ENCODE assay signal across 36 cellular contexts in the genomic region with DNA sequence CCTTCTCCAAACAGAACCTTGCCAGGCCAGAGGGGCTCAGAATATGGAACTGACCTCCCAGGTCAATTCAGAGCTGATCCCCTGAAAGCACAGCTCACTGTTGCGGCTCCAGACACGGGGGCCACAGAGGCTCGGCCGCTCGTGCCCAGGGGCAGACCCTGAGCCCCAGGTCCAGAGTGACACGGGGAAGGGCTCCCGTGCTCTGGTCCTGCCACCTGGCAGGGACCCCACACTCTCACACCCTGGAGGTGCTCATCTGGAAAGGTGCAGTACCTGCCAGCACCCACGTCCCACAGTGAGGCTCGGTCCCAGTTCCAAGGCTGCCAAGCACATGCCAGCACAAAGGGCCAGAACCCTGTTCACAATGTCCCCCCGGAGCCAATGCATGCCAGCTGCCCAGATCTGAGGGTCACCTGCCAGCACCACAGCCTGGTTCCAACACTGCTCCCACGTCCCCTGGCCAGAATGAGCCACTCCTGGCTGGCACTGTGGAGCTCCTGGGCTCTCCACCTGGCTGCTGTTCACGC.
"Had no signal": no experiment of that assay in that cellular context is flagged by ENCODE, and none has a peak within 500 bp of the region (broad histone marks: within the 10 kb centered on the region; RNA-seq: fewer than 3 reads in every experiment).

No MANE protein-coding gene starts in this region.

- H3K4me3 ChIP-seq: adrenal gland, body of pancreas, breast epithelium had no signal

- H3K36me3 Mint-ChIP-seq: activated CD4-positive, alpha-beta memory T cell treated with anti-CD3 and anti-CD28 coated beads for 36 hours; activated naive CD4-positive, alpha-beta T cell treated with anti-CD3 and anti-CD28 coated beads, Interleukin-2, amount 50 U/mL, for 72 hours; activated naive CD8-positive, alpha-beta T cell treated with anti-CD3 and anti-CD28 coated beads for 36 hours had no signal

- FAIRE-seq: astrocyte, TTC549 had no signal

- H3K36me3 ChIP-seq: adrenal gland, brain microvascular endothelial cell, breast epithelium had no signal

- H3K27ac Mint-ChIP-seq: activated B cell treated with CpG ODN at 0.5 μM for 24 hours; activated CD4-positive, alpha-beta memory T cell treated with anti-CD3 and anti-CD28 coated beads for 36 hours; activated CD4-positive, alpha-beta T cell treated with anti-CD3 and anti-CD28 coated beads, Interleukin-2, amount 10 ng/mL, durations not matched to agents 24 days and 14 days; activated CD8-positive, alpha-beta T cell treated with anti-CD3 and anti-CD28 coated beads for 36 hours; activated naive CD4-positive, alpha-beta T cell treated with anti-CD3 and anti-CD28 coated beads for 36 hours; activated naive CD4-positive, alpha-beta T cell treated with anti-CD3 and anti-CD28 coated beads, Interleukin-2, amount 50 U/mL, for 72 hours; activated naive CD8-positive, alpha-beta T cell treated with anti-CD3 and anti-CD28 coated beads for 36 hours; activated T-cell treated with anti-CD3 and anti-CD28 coated beads, Interleukin-2, amount 50 U/mL, for 72 hours; activated T-helper 1 cell treated with anti-CD3 and anti-CD28 coated beads, Interleukin-12 subunit alpha, Interleukin-12 subunit beta, Interleukin-2, Interleukin-4 antibody, amounts not matched to agents 30 ng/mL and 10 ng/mL and 1 ng/mL, durations not matched to agents 14 hours and 24 hours and 36 hours; activated T-helper 17 cell treated with anti-CD3 and anti-CD28 coated beads, Interleukin-2, amount 50 U/mL, for 72 hours; T-helper 1 cell treated with Interleukin-12 subunit alpha and Interleukin-12 subunit beta and Interleukin-4 antibody, amounts not matched to agents 30 μg/mL and 1 μg/mL, for 36 hours; T-helper 2 cell treated with Interferon-gamma antibody and Interleukin-4, amounts not matched to agents 5 μg/mL and 100 μg/mL, for 36 hours had no signal

- DNase-seq: activated B cell treated with CpG ODN at 0.5 μM for 24 hours; activated CD4-positive, alpha-beta memory T cell treated with anti-CD3 and anti-CD28 coated beads for 36 hours; activated CD4-positive, alpha-beta T cell treated with anti-CD3 and anti-CD28 coated beads for 4 hours; activated CD4-positive, alpha-beta T cell treated with anti-CD3 and anti-CD28 coated beads, Interleukin-2, amount 10 ng/mL, durations not matched to agents 24 days and 14 days; activated CD4-positive, alpha-beta T cell treated with anti-CD3 and anti-CD28 coated beads, Interleukin-2, amount 50 U/mL, for 1 hour; activated CD4-positive, alpha-beta T cell treated with anti-CD3 and anti-CD28 coated beads, Interleukin-2, amount 50 U/mL, for 4 hours; activated CD4-positive, CD25-positive, alpha-beta regulatory T cell treated with anti-CD3 and anti-CD28 coated beads, Interleukin-2, amount 50 U/mL, for 72 hours; activated CD8-positive, alpha-beta memory T cell treated with anti-CD3 and anti-CD28 coated beads, Interleukin-2, amount 50 U/mL, for 4 hours; activated CD8-positive, alpha-beta T cell treated with anti-CD3 and anti-CD28 coated beads for 36 hours; activated effector memory CD4-positive, alpha-beta T cell treated with anti-CD3 and anti-CD28 coated beads, Interleukin-2, amount 50 U/mL, for 16 hours; activated gamma-delta T cell treated with Interleukin-2 at 50 U/mL for 16 hours; activated naive CD4-positive, alpha-beta T cell; activated naive CD4-positive, alpha-beta T cell treated with anti-CD3 and anti-CD28 coated beads for 36 hours; activated naive CD4-positive, alpha-beta T cell treated with anti-CD3 and anti-CD28 coated beads, Interleukin-2, amount 50 U/mL, for 16 hours; activated naive CD8-positive, alpha-beta T cell treated with anti-CD3 and anti-CD28 coated beads for 36 hours; activated T-cell treated with anti-CD3 and anti-CD28 coated beads for 4 hours; activated T-cell treated with anti-CD3 and anti-CD28 coated beads, Interleukin-2, amount 50 U/mL, for 1 hour; activated T-cell treated with anti-CD3 and anti-CD28 coated beads, Interleukin-2, amount 50 U/mL, for 4 hours; activated T-cell treated with anti-CD3 and anti-CD28 coated beads, Interleukin-2, amount 50 U/mL, for 72 hours; adrenal gland; amniotic stem cell; aorta; body of pancreas; brain microvascular endothelial cell; central memory CD4-positive, alpha-beta T cell; T-helper 2 cell; T-helper 9 cell had no signal

- H3K4me1 Mint-ChIP-seq: activated B cell treated with CpG ODN at 0.5 μM for 24 hours; activated CD4-positive, alpha-beta T cell treated with anti-CD3 and anti-CD28 coated beads, Interleukin-2, amount 10 ng/mL, durations not matched to agents 24 days and 14 days; activated naive CD8-positive, alpha-beta T cell treated with anti-CD3 and anti-CD28 coated beads for 36 hours; activated T-helper 17 cell treated with anti-CD3 and anti-CD28 coated beads, Interleukin-2, amount 50 U/mL, for 72 hours had no signal

- H3K27me3 Mint-ChIP-seq: activated CD4-positive, alpha-beta T cell treated with anti-CD3 and anti-CD28 coated beads, Interleukin-2, amount 10 ng/mL, durations not matched to agents 24 days and 14 days; activated CD8-positive, alpha-beta T cell treated with anti-CD3 and anti-CD28 coated beads for 36 hours had no signal

- H3K4me3 Mint-ChIP-seq: activated B cell treated with CpG ODN at 0.5 μM for 24 hours; activated CD4-positive, alpha-beta memory T cell treated with anti-CD3 and anti-CD28 coated beads for 36 hours; activated CD4-positive, alpha-beta T cell treated with anti-CD3 and anti-CD28 coated beads, Interleukin-2, amount 10 ng/mL, durations not matched to agents 24 days and 14 days; activated CD8-positive, alpha-beta T cell treated with anti-CD3 and anti-CD28 coated beads for 36 hours; activated naive CD4-positive, alpha-beta T cell treated with anti-CD3 and anti-CD28 coated beads for 36 hours; activated naive CD8-positive, alpha-beta T cell treated with anti-CD3 and anti-CD28 coated beads for 36 hours; activated T-cell treated with anti-CD3 and anti-CD28 coated beads, Interleukin-2, amount 50 U/mL, for 4 hours; activated T-cell treated with anti-CD3 and anti-CD28 coated beads, Interleukin-2, amount 50 U/mL, for 72 hours; activated T-helper 1 cell treated with anti-CD3 and anti-CD28 coated beads, Interleukin-12 subunit alpha, Interleukin-12 subunit beta, Interleukin-2, Interleukin-4 antibody, amounts not matched to agents 30 ng/mL and 10 ng/mL and 1 ng/mL, durations not matched to agents 14 hours and 24 hours and 36 hours; activated T-helper 17 cell treated with anti-CD3 and anti-CD28 coated beads, Interleukin-2, amount 50 U/mL, for 72 hours; T-helper 1 cell treated with Interleukin-12 subunit alpha and Interleukin-12 subunit beta and Interleukin-4 antibody, amounts not matched to agents 30 μg/mL and 1 μg/mL, for 36 hours; T-helper 2 cell treated with Interferon-gamma antibody and Interleukin-4, amounts not matched to agents 5 μg/mL and 100 μg/mL, for 36 hours had no signal

- H3K9me3 ChIP-seq: adrenal gland, body of pancreas had no signal

- H3K27me3 ChIP-seq: body of pancreas, brain microvascular endothelial cell, breast epithelium had no signal

- H3K9me3 Mint-ChIP-seq: activated B cell treated with CpG ODN at 0.5 μM for 24 hours; activated CD4-positive, alpha-beta memory T cell treated with anti-CD3 and anti-CD28 coated beads for 36 hours; activated CD4-positive, alpha-beta T cell treated with anti-CD3 and anti-CD28 coated beads, Interleukin-2, amount 10 ng/mL, durations not matched to agents 24 days and 14 days; activated CD8-positive, alpha-beta T cell treated with anti-CD3 and anti-CD28 coated beads for 36 hours; activated naive CD4-positive, alpha-beta T cell treated with anti-CD3 and anti-CD28 coated beads for 36 hours; activated naive CD4-positive, alpha-beta T cell treated with anti-CD3 and anti-CD28 coated beads, Interleukin-2, amount 50 U/mL, for 72 hours; activated naive CD8-positive, alpha-beta T cell treated with anti-CD3 and anti-CD28 coated beads for 36 hours; activated T-cell treated with anti-CD3 and anti-CD28 coated beads, Interleukin-2, amount 50 U/mL, for 4 hours; activated T-cell treated with anti-CD3 and anti-CD28 coated beads, Interleukin-2, amount 50 U/mL, for 72 hours; activated T-helper 1 cell treated with anti-CD3 and anti-CD28 coated beads, Interleukin-12 subunit alpha, Interleukin-12 subunit beta, Interleukin-2, Interleukin-4 antibody, amounts not matched to agents 30 ng/mL and 10 ng/mL and 1 ng/mL, durations not matched to agents 14 hours and 24 hours and 36 hours; activated T-helper 17 cell treated with anti-CD3 and anti-CD28 coated beads, Interleukin-2, amount 50 U/mL, for 72 hours; T-helper 1 cell treated with Interleukin-12 subunit alpha and Interleukin-12 subunit beta and Interleukin-4 antibody, amounts not matched to agents 30 μg/mL and 1 μg/mL, for 36 hours; T-helper 2 cell treated with Interferon-gamma antibody and Interleukin-4, amounts not matched to agents 5 μg/mL and 100 μg/mL, for 36 hours had no signal

- H3K4me1 ChIP-seq: adrenal gland, body of pancreas, breast epithelium had no signal

- H3K27ac ChIP-seq: adrenal gland, body of pancreas, brain microvascular endothelial cell, breast epithelium, VCaP had no signal

- ATAC-seq: activated CD8-positive, alpha-beta T cell treated with anti-CD3 and anti-CD28 coated beads for 36 hours; activated naive CD4-positive, alpha-beta T cell treated with anti-CD3 and anti-CD28 coated beads, Interleukin-2, amount 50 U/mL, for 72 hours; activated T-cell treated with anti-CD3 and anti-CD28 coated beads, Interleukin-2, amount 50 U/mL, for 4 hours; activated T-cell treated with anti-CD3 and anti-CD28 coated beads, Interleukin-2, amount 50 U/mL, for 72 hours; activated T-helper 17 cell treated with anti-CD3 and anti-CD28 coated beads, Interleukin-2, amount 50 U/mL, for 72 hours; body of pancreas had no signal
